In genomic region chr19:3053218-3053621, GRCh38 we compare ENCODE assay signal across 18 cellular contexts. TPM values are rescaled to one million over a fixed set of nuclear protein-coding genes. Genes with fewer than 3 reads are reported as not detected.
DNase-seq lines count a peak whose midpoint lies in the region; ATAC-seq and TF ChIP-seq lines count a peak whose summit lies in the region.
"Had no signal": no experiment of that assay in that cellular context is flagged by ENCODE, and none has a peak within 500 bp of the region (broad histone marks: within the 10 kb centered on the region; RNA-seq: fewer than 3 reads in every experiment).

No MANE protein-coding gene starts in this region.

- TSS peak; percentile 87 for BruUV-seq in Caco-2 (replicated peaks; lab: Mats Ljungman, UMichigan)

- H3K36me3 ChIP-seq in Caco-2 (ENCODE audit: control insufficient read depth, insufficient read depth, low read length), result no peaks in the 10 kb centered on the region
- peaks cover 12 to 51% (median 32%) of the 10 kb centered on the region in 3 experiments for H3K36me3 ChIP-seq in naive thymus-derived CD4-positive, alpha-beta T cell (ENCODE audit: control insufficient read depth in 2 of 3, insufficient read depth in 3 of 3, low read length in 3 of 3)

- H3K27ac Mint-ChIP-seq in Caco-2 (ENCODE audit: unreplicated experiment) (no peak overlapping the region), T-helper 17 cell (no peak overlapping the region)
- peak overlapping the region in 6 of 9 donors; percentile 67 to 93 (median 83) for H3K27ac Mint-ChIP-seq in naive thymus-derived CD4-positive, alpha-beta T cell
- H3K27ac Mint-ChIP-seq: activated CD4-positive, alpha-beta memory T cell treated with anti-CD3 and anti-CD28 coated beads, Interleukin-2, amount 10 ng/mL, durations not matched to agents 7 days and 5 days had no signal

- no peak overlapping the region for H3K4me3 ChIP-seq in Caco-2 (ENCODE audit: low read depth, low read length)
- H3K4me3 ChIP-seq in naive thymus-derived CD4-positive, alpha-beta T cell (ENCODE audit: low read length), result no peak overlapping the region
- H3K4me3 ChIP-seq: BLaER1 treated with 17β-estradiol and CSF1 and Interleukin-3, amounts not matched to agents 10 nM and 100 nM; esophagus muscularis mucosa; left ventricle myocardium inferior; pancreas had no signal

- H3K27ac ChIP-seq in naive thymus-derived CD4-positive, alpha-beta T cell (ENCODE audit: low read depth, low read length), result peak overlapping the region; percentile 35
- H3K27ac ChIP-seq: 22Rv1; BLaER1 treated with 17β-estradiol and CSF1 and Interleukin-3, amounts not matched to agents 10 nM and 100 nM; brain microvascular endothelial cell; left ventricle myocardium inferior; pancreas had no signal

- DNase-seq in DMS 273 (lab: John Stamatoyannopoulos, UW; ENCODE audit: unreplicated experiment) (peak; percentile 58), DMS 273 treated with DMSO at 0.1 percent for 48 hours (lab: John Stamatoyannopoulos, UW) (no peak), Caco-2 (no peak), T-helper 17 cell (no peak), cerebellum (ENCODE audit: low spot score) (no peak), T1000 (lab: John Stamatoyannopoulos, UW) (no peak)
- no peak for DNase-seq in naive thymus-derived CD4-positive, alpha-beta T cell
- DNase-seq: activated CD4-positive, alpha-beta memory T cell treated with anti-CD3 and anti-CD28 coated beads, Interleukin-2, amount 10 ng/mL, durations not matched to agents 7 days and 5 days; brain microvascular endothelial cell; left ventricle myocardium inferior; NCI-H345; SW 1271 had no signal

- H3K4me3 Mint-ChIP-seq in Caco-2 (ENCODE audit: unreplicated experiment), result no peak overlapping the region
- H3K4me3 Mint-ChIP-seq in T-helper 17 cell, result no peak overlapping the region
- H3K4me3 Mint-ChIP-seq in naive thymus-derived CD4-positive, alpha-beta T cell, result peak overlapping the region in 1 of 10 donors; percentile 46
- H3K4me3 Mint-ChIP-seq: activated CD4-positive, alpha-beta memory T cell treated with anti-CD3 and anti-CD28 coated beads, Interleukin-2, amount 10 ng/mL, durations not matched to agents 7 days and 5 days had no signal

- H3K9me3 ChIP-seq in Caco-2, result no peaks in the 10 kb centered on the region
- no peaks in the 10 kb centered on the region for H3K9me3 ChIP-seq in T-helper 17 cell (ENCODE audit: control insufficient read depth, low read length, poor library complexity, severe bottlenecking)
- no peaks in the 10 kb centered on the region for H3K9me3 ChIP-seq in naive thymus-derived CD4-positive, alpha-beta T cell (ENCODE audit: control insufficient read depth in 2 of 3, low read length in 3 of 3)
- H3K9me3 ChIP-seq: BLaER1 treated with 17β-estradiol and CSF1 and Interleukin-3, amounts not matched to agents 10 nM and 100 nM; esophagus muscularis mucosa; left ventricle myocardium inferior; pancreas had no signal

- H3K9me3 Mint-ChIP-seq in Caco-2 (ENCODE audit: unreplicated experiment), result no peaks in the 10 kb centered on the region
- H3K9me3 Mint-ChIP-seq in naive thymus-derived CD4-positive, alpha-beta T cell, result no peaks in the 10 kb centered on the region
- H3K9me3 Mint-ChIP-seq: activated CD4-positive, alpha-beta memory T cell treated with anti-CD3 and anti-CD28 coated beads, Interleukin-2, amount 10 ng/mL, durations not matched to agents 7 days and 5 days had no signal

- ATAC-seq in T-helper 17 cell, result peak; percentile 23
- peak; percentile 15 for ATAC-seq in naive thymus-derived CD4-positive, alpha-beta T cell
- ATAC-seq in HG02973 (IDR thresholded peaks at IDR 0.05; ENCODE audit: unreplicated experiment), result no peak
- ATAC-seq: pancreas had no signal

- no peak for TF ChIP-seq CTCF in Caco-2 (IDR thresholded peaks at IDR 0.05; ENCODE audit: insufficient read depth in 1 of 2, low read depth in 1 of 2, low read length in 1 of 2, severe bottlenecking in 1 of 2, unreplicated experiment in 1 of 2)

- H3K27me3 Mint-ChIP-seq in Caco-2 (ENCODE audit: insufficient read depth, unreplicated experiment) (no peaks in the 10 kb centered on the region), T-helper 17 cell (no peaks in the 10 kb centered on the region)
- H3K27me3 Mint-ChIP-seq in naive thymus-derived CD4-positive, alpha-beta T cell, result peaks cover 0 to 4% (median 0%) of the 10 kb centered on the region in 5 donors

- POLR2A ChIA-PET in Caco-2 (lab: Charles Lee), result interaction anchor here (0.6 to 1.4 kb wide), 4 partner anchors 14 to 102 kb away, joined by 4 to 5 read pairs (median 4); no protein-coding TSS in a partner anchor
- POLR2A ChIA-PET in naive thymus-derived CD4-positive, alpha-beta T cell (lab: Charles Lee), result interaction anchor here (0.6 to 14.9 kb wide), 10 partner anchors 8 to 626 kb away, joined by 3 to 359 read pairs (median 5); partner anchors contain the start of genes TIMM13, TLE5 and TLE6

- CTCF ChIA-PET in Caco-2 (lab: Charles Lee), result no interaction called here
- CTCF ChIA-PET in naive thymus-derived CD4-positive, alpha-beta T cell (lab: Charles Lee), result interaction anchor here (0.6 to 1.7 kb wide), 8 partner anchors 13 to 102 kb away, joined by 3 to 6 read pairs (median 4); no protein-coding TSS in a partner anchor

- peaks cover 6% of the 10 kb centered on the region for H3K4me1 Mint-ChIP-seq in Caco-2 (ENCODE audit: low read depth, unreplicated experiment)
- peaks cover 19% of the 10 kb centered on the region for H3K4me1 Mint-ChIP-seq in T-helper 17 cell
- peaks cover 23 to 57% (median 37%) of the 10 kb centered on the region in 7 donors for H3K4me1 Mint-ChIP-seq in naive thymus-derived CD4-positive, alpha-beta T cell

- H3K4me1 ChIP-seq in Caco-2, result peaks cover 9% of the 10 kb centered on the region; the same call in 1 of the 2 replicates
- H3K4me1 ChIP-seq in naive thymus-derived CD4-positive, alpha-beta T cell (ENCODE audit: control insufficient read depth in 2 of 2, insufficient read depth in 2 of 2, low read length in 2 of 2), result peaks cover 0 to 43% of the 10 kb centered on the region in 2 donors

- H3K36me3 Mint-ChIP-seq in Caco-2 (ENCODE audit: insufficient read depth, unreplicated experiment) (peaks cover 20% of the 10 kb centered on the region), T-helper 17 cell (ENCODE audit: low read depth) (peaks cover 4% of the 10 kb centered on the region)
- H3K36me3 Mint-ChIP-seq in naive thymus-derived CD4-positive, alpha-beta T cell, result peaks cover 0 to 20% (median 15%) of the 10 kb centered on the region in 5 donors

- intact Hi-C loops in Caco-2 (cut with micrococcal nuclease; ENCODE audit: unreplicated experiment), result no loop called here
- intact Hi-C loops in naive thymus-derived CD4-positive, alpha-beta T cell (cut with micrococcal nuclease), result loop anchor here in 1 of 2 donors (2.0 kb wide), 1 partner anchor 18 kb away; no protein-coding TSS in a partner anchor

- H3K27me3 ChIP-seq in Caco-2 (replicated peaks; ENCODE audit: control insufficient read depth, insufficient read depth, low read length), result no peaks in the 10 kb centered on the region
- H3K27me3 ChIP-seq in naive thymus-derived CD4-positive, alpha-beta T cell (ENCODE audit: control insufficient read depth in 2 of 2, insufficient read depth in 2 of 2, low read length in 2 of 2), result no peaks in the 10 kb centered on the region
- H3K27me3 ChIP-seq: BLaER1 treated with 17β-estradiol and CSF1 and Interleukin-3, amounts not matched to agents 10 nM and 100 nM; brain microvascular endothelial cell; esophagus muscularis mucosa; pancreas had no signal

RNA-seq across cellular contexts. Expression of gene TLE5, which starts 9.1 kb away (rescaled TPM):
- total RNA-seq in Caco-2 (2022) (132 and 144 TPM in 2 replicates), T-helper 17 cell (100 to 1,000 TPM; 869 to 906 TPM), cerebellum (92.0 TPM)
- 1,000 to 10,000 TPM in 2 of 5 experiments, 100 to 1,000 TPM in 3; 658 to 1,102 (median 755) TPM for total RNA-seq in naive thymus-derived CD4-positive, alpha-beta T cell
- 100 to 1,000 TPM; 643 to 982 TPM for polyA plus RNA-seq in naive thymus-derived CD4-positive, alpha-beta T cell

RNA-seq across cellular contexts. Expression of gene TLE2, which starts 24.1 kb away (rescaled TPM):
- total RNA-seq in Caco-2 (2022), result 29.2 and 31.3 TPM in 2 replicates
- total RNA-seq in T-helper 17 cell, result 10 to 100 TPM in 1 of 2 donors, 1 to 10 TPM in 1; 9.5 to 13.1 TPM
- total RNA-seq in naive thymus-derived CD4-positive, alpha-beta T cell, result 10 to 100 TPM in 4 of 5 experiments, 1 to 10 TPM in 1; 1.1 to 33.6 (median 19.9) TPM
- polyA plus RNA-seq in naive thymus-derived CD4-positive, alpha-beta T cell, result 10 to 100 TPM; 10.8 to 13.1 TPM
- total RNA-seq in cerebellum, result 17.0 TPM
- total RNA-seq: HT1080 had no signal

RNA-seq across cellular contexts. Expression of gene GNA11, which starts 40.9 kb away (rescaled TPM):
- total RNA-seq in Caco-2 (2022), result 50.0 and 50.7 TPM in 2 replicates
- total RNA-seq in T-helper 17 cell, result 1 to 10 TPM in 1 of 2 donors, under 1 TPM in 1; 0.85 to 1.6 TPM
- 10 to 100 TPM in 1 of 5 experiments, 1 to 10 TPM in 4; 1.2 to 11.2 (median 7.2) TPM for total RNA-seq in naive thymus-derived CD4-positive, alpha-beta T cell
- polyA plus RNA-seq in naive thymus-derived CD4-positive, alpha-beta T cell, result 1 to 10 TPM in 1 of 2 donors, under 1 TPM in 1; 0.92 to 1.3 TPM
- total RNA-seq in cerebellum, result 37.0 TPM

Comparison
In these comparisons a context has a peak if more than half of its experiments do, and no peak if none do; other contexts are left out.
1. H3K27ac Mint-ChIP-seq: peak in naive thymus-derived CD4-positive, alpha-beta T cell (6 of 9); none in Caco-2 (single experiment) and T-helper 17 cell (single experiment).